In genomic region chr6:29976253-29976587, GRCh38 we compare ENCODE assay signal across 8 cellular contexts. TPM values are rescaled to one million over a fixed set of nuclear protein-coding genes. Genes with fewer than 3 reads are reported as not detected.
A peak's percentile ranks its signal among the peaks of the same experiment; 100 is the strongest.
DNase-seq lines count a peak whose midpoint lies in the region; ATAC-seq and TF ChIP-seq lines count a peak whose summit lies in the region.

No MANE protein-coding gene starts in this region.

- no peak for TF ChIP-seq POLR2A in vagina (IDR thresholded peaks at IDR 0.05)

- CTCF ChIA-PET in mammary epithelial cell (lab: Charles Lee; ENCODE audit: low non-redundant PET): no interaction called here

- intact Hi-C loops in Right ventricle myocardium superior (cut with DNase I) (loop anchor here (10.0 kb wide), 1 partner anchor 51 kb away; no protein-coding TSS in a partner anchor), mammary epithelial cell (cut with micrococcal nuclease) (loop anchor here (1.0 to 2.0 kb wide), 3 partner anchors 17 to 37 kb away; partner anchors contain the start of gene HLA-A), vagina (cut with DNase I) (no loop called here)

- dilution Hi-C loops in mammary epithelial cell (cut with HindIII; ENCODE audit: low sequenced_read_pairs): no loop called here

- no peak for ATAC-seq in Right ventricle myocardium superior (ENCODE audit: poor library complexity)
- ATAC-seq in GM21381 (IDR thresholded peaks at IDR 0.05; ENCODE audit: unreplicated experiment): no peak

- H3K36me3 ChIP-seq in right atrium auricular region (no peaks in the 10 kb centered on the region), mammary epithelial cell (ENCODE audit: insufficient read depth, low read length) (no peaks in the 10 kb centered on the region), vagina (no peaks in the 10 kb centered on the region)

- BruUV-seq in mammary epithelial cell (replicated peaks; lab: Mats Ljungman, UMichigan): no TSS peak

- H4K20me1 ChIP-seq in mammary epithelial cell (ENCODE audit: insufficient read depth, low read length): no peaks in the 10 kb centered on the region

- WGBS in mammary epithelial cell (ENCODE audit: low coverage, missing lambda C conversion rate): 21% methylated on average over 8 of the region's 8 CpGs

- no peaks in the 10 kb centered on the region for H3K79me2 ChIP-seq in mammary epithelial cell (ENCODE audit: insufficient read depth, low read length)

- H3K9ac ChIP-seq in mammary epithelial cell (ENCODE audit: insufficient read depth, low read length): no peak overlapping the region

- TF ChIP-seq CTCF in right atrium auricular region (IDR thresholded peaks at IDR 0.05) (no peak), mammary epithelial cell (conservative IDR thresholded peaks at IDR 0.05 in 1 of 2, IDR thresholded peaks at IDR 0.05 in 1 of 2; ENCODE audit: extremely low read depth in 1 of 2, insufficient read depth in 1 of 2, low read depth in 1 of 2, low read length in 2 of 2) (no peak), vagina (IDR thresholded peaks at IDR 0.05) (no peak)

- H3K4me3 ChIP-seq in right atrium auricular region (peak overlapping the region; percentile 43 to 64), mammary epithelial cell (replicated peaks in 1 of 3; ENCODE audit: insufficient read depth in 1 of 3, low read depth in 2 of 3, low read length in 3 of 3) (peak overlapping the region; percentile 42 to 48 (median 47)), mononuclear cell (ENCODE audit: low read length) (peak overlapping the region; percentile 32), vagina (peak overlapping the region; percentile 47 to 52)

- in situ Hi-C loops in mammary epithelial cell (cut with MboI; ENCODE audit: low sequenced_read_pairs in 2 of 2): no loop called here

- H3K27me3 ChIP-seq in right atrium auricular region: no peaks in the 10 kb centered on the region
- peaks cover 3% of the 10 kb centered on the region for H3K27me3 ChIP-seq in mammary epithelial cell (ENCODE audit: insufficient read depth, low read length)
- peaks cover 37% of the 10 kb centered on the region for H3K27me3 ChIP-seq in mononuclear cell (ENCODE audit: insufficient read depth, low read length)
- H3K27me3 ChIP-seq in vagina: no peaks in the 10 kb centered on the region

- peak overlapping the region; percentile 90 to 95 for H3K27ac ChIP-seq in right atrium auricular region
- no peak overlapping the region for H3K27ac ChIP-seq in mammary epithelial cell (ENCODE audit: insufficient read depth, low read depth, low read length)
- H3K27ac ChIP-seq in vagina: peak overlapping the region; percentile 79

- peak overlapping the region; percentile 93 for H2AFZ ChIP-seq in mammary epithelial cell (ENCODE audit: low read depth, low read length)

- H3K9me3 ChIP-seq in right atrium auricular region (no peaks in the 10 kb centered on the region), mammary epithelial cell (replicated peaks; ENCODE audit: insufficient read depth, low read length) (no peaks in the 10 kb centered on the region), mononuclear cell (ENCODE audit: low read depth, low read length) (no peaks in the 10 kb centered on the region), vagina (no peaks in the 10 kb centered on the region)

- DNase-seq in right atrium auricular region (ENCODE audit: low spot score): no peak
- no peak for DNase-seq in Right ventricle myocardium superior
- DNase-seq in mammary epithelial cell: no peak
- no peak for DNase-seq in vagina (ENCODE audit: extremely low spot score in 2 of 2)
- DNase-seq in D341Med (ENCODE audit: low spot score): no peak
- DNase-seq in dedifferentiated amniotic fluid mesenchymal stem cell (ENCODE audit: extremely low spot score): no peak

- H3K4me1 ChIP-seq in right atrium auricular region: peaks cover 0 to 26% of the 10 kb centered on the region in 2 donors
- peaks cover 4% of the 10 kb centered on the region for H3K4me1 ChIP-seq in mammary epithelial cell (ENCODE audit: insufficient read depth, low read length)
- peaks cover 23% of the 10 kb centered on the region for H3K4me1 ChIP-seq in mononuclear cell (ENCODE audit: insufficient read depth, low read length)
- peaks cover 21% of the 10 kb centered on the region for H3K4me1 ChIP-seq in vagina

- H3K4me2 ChIP-seq in mammary epithelial cell (ENCODE audit: insufficient read depth, low read depth, low read length): peak overlapping the region; percentile 92

RNA-seq across cellular contexts. Expression of gene HLA-A, which starts 33.9 kb away (rescaled TPM):
- total RNA-seq in right atrium auricular region: 100 to 1,000 TPM; 272 to 536 TPM
- 222 TPM for total RNA-seq in Right ventricle myocardium superior
- total RNA-seq in mammary epithelial cell: 100 to 1,000 TPM; 217 to 345 TPM
- 291 TPM for polyA plus RNA-seq in mammary epithelial cell
- polyA minus RNA-seq in mammary epithelial cell: 188 TPM
- 1,869 TPM for total RNA-seq in mononuclear cell
- 691 TPM for total RNA-seq in vagina
